19 cellular contexts compared by ENCODE assay signal in genomic region chr2:218788529-218789237, GRCh38. TPM values are rescaled to one million over a fixed set of nuclear protein-coding genes. Genes with fewer than 3 reads are reported as not detected.
"Had no signal": no experiment of that assay in that cellular context is flagged by ENCODE, and none has a peak within 500 bp of the region (broad histone marks: within the 10 kb centered on the region; RNA-seq: fewer than 3 reads in every experiment).

No MANE protein-coding gene starts in this region.

- DNase-seq: activated T-cell treated with anti-CD3 and anti-CD28 coated beads, Interleukin-2, amount 50 U/mL, for 24 hours; cortex of kidney; erythroblast; heart right ventricle; naive thymus-derived CD8-positive, alpha-beta T cell; retina; spleen; stimulated activated CD4-positive, alpha-beta T cell treated with anti-CD3 and anti-CD28 coated beads, Interleukin-4, amount 100 ng/mL, for 1 hour; stimulated activated naive CD4-positive, alpha-beta T cell; T-helper 1 cell had no signal

- H3K4me3 ChIP-seq: adrenal gland, gastroesophageal sphincter, heart right ventricle, lung, neural progenitor cell, spleen, thoracic aorta, vagina had no signal

- ATAC-seq: activated naive CD4-positive, alpha-beta T cell treated with anti-CD3 and anti-CD28 coated beads, Interleukin-2, amount 50 U/mL, for 72 hours; activated T-helper 17 cell treated with anti-CD3 and anti-CD28 coated beads, Interleukin-2, amount 50 U/mL, for 72 hours; gastroesophageal sphincter; naive thymus-derived CD8-positive, alpha-beta T cell had no signal

RNA-seq across cellular contexts. Expression of gene PRKAG3, which starts 42.9 kb away (rescaled TPM):
- total RNA-seq: activated naive CD4-positive, alpha-beta T cell treated with anti-CD3 and anti-CD28 coated beads, Interleukin-2, amount 50 U/mL, for 72 hours; activated T-helper 17 cell treated with anti-CD3 and anti-CD28 coated beads, Interleukin-2, amount 50 U/mL, for 72 hours; astrocyte; gastroesophageal sphincter; lung; naive thymus-derived CD8-positive, alpha-beta T cell; spleen; vagina had no signal
